Comparison of ENCODE assay signal across 1 cellular context in genomic region chr7:49483142-49483541, GRCh38.
TF ChIP-seq lines count a peak whose summit lies in the region.

No MANE protein-coding gene starts in this region.

TF ChIP-seq in GM12878, 131 proteins besides CTCF, POLR2A, EP300 and RAD21:
- TF ChIP-seq KDM1A (IDR thresholded peaks at IDR 0.05; ENCODE audit: borderline replicate concordance) (no peak), SMARCA5 (IDR thresholded peaks at IDR 0.05) (no peak), SMC3 (IDR thresholded peaks at IDR 0.05; ENCODE audit: borderline replicate concordance, low read length) (peak; percentile 60; the same call in 1 of the 2 replicates), ATF2 (IDR thresholded peaks at IDR 0.05; ENCODE audit: low read length) (no peak), SRF (IDR thresholded peaks at IDR 0.05; ENCODE audit: low read depth in 2 of 2, low read length in 2 of 2) (no peak)
